Comparison of ENCODE assay signal across 9 cellular contexts in genomic region chr7:27185013-27185707, GRCh38. TPM values are rescaled to one million over a fixed set of nuclear protein-coding genes. Genes with fewer than 3 reads are reported as not detected.
DNase-seq lines count a peak whose midpoint lies in the region; ATAC-seq and TF ChIP-seq lines count a peak whose summit lies in the region.
"Had no signal": no experiment of that assay in that cellular context is flagged by ENCODE, and none has a peak within 500 bp of the region (broad histone marks: within the 10 kb centered on the region; RNA-seq: fewer than 3 reads in every experiment).

Gene HOXA11, minus strand, starts transcription at chr7:27185232. Its CDS starts 88 bp downstream, at chr7:27185144.

- peaks cover 12% of the 10 kb centered on the region; the same call in 1 of the 2 replicates for H3K27me3 ChIP-seq in KMS-11 (ENCODE audit: insufficient read depth, low read depth)
- no peaks in the 10 kb centered on the region for H3K27me3 ChIP-seq in adipocyte (replicated peaks; ENCODE audit: control insufficient read depth, insufficient read depth, low read length)
- no peaks in the 10 kb centered on the region for H3K27me3 ChIP-seq in aorta (ENCODE audit: control insufficient read depth in 1 of 2, insufficient read depth in 2 of 2, low read length in 1 of 2)

- H3K4me1 ChIP-seq in KMS-11 (ENCODE audit: low read depth, poor library complexity, severe bottlenecking), result peaks cover 8% of the 10 kb centered on the region
- peaks cover 36% of the 10 kb centered on the region for H3K4me1 ChIP-seq in adipocyte (ENCODE audit: control insufficient read depth, insufficient read depth, low read length)
- H3K4me1 ChIP-seq in aorta (ENCODE audit: control insufficient read depth in 1 of 2, insufficient read depth in 2 of 2, low read length in 2 of 2), result no peaks in the 10 kb centered on the region

- no peaks in the 10 kb centered on the region for H4K20me1 ChIP-seq in KMS-11 (ENCODE audit: insufficient read depth)

- H3K4me2 ChIP-seq in KMS-11, result peak within 1 kb of the TSS; percentile 34; the same call in 1 of the 2 replicates

- H3K9ac ChIP-seq in KMS-11, result peak within 1 kb of the TSS; percentile 23; the same call in 1 of the 2 replicates
- H3K9ac ChIP-seq in adipocyte (ENCODE audit: low read length), result peak within 1 kb of the TSS; percentile 93

- H3K36me3 ChIP-seq in KMS-11 (ENCODE audit: insufficient read depth), result no peaks in the 10 kb centered on the region
- H3K36me3 ChIP-seq in adipocyte (ENCODE audit: control insufficient read depth, insufficient read depth, low read length, severe bottlenecking), result no peaks in the 10 kb centered on the region
- H3K36me3 ChIP-seq in aorta (ENCODE audit: control insufficient read depth in 1 of 2, insufficient read depth in 2 of 2, low read length in 1 of 2), result no peaks in the 10 kb centered on the region

- H3K4me3 ChIP-seq in KMS-11 (IDR thresholded peaks at IDR 0.05; ENCODE audit: insufficient read depth, low read depth, low read length) (no peak within 1 kb of the TSS), adipocyte (ENCODE audit: low read length) (peak within 1 kb of the TSS; percentile 89), aorta (ENCODE audit: low read length in 2 of 2) (no peak within 1 kb of the TSS)

- DNase-seq in DMS79 (lab: John Stamatoyannopoulos, UW), result peak; percentile 53
- no peak for DNase-seq in adipocyte (ENCODE audit: low read depth)
- DNase-seq in mesenteric fat pad (ENCODE audit: low spot score), result peak; percentile 83
- DNase-seq in aorta, result peak; percentile 41 to 69
- no peak for DNase-seq in dedifferentiated amniotic fluid mesenchymal stem cell (ENCODE audit: extremely low spot score)
- DNase-seq in NCI-H2029 treated with DMSO at 0.1 percent for 48 hours (lab: John Stamatoyannopoulos, UW), result no peak
- no peak for DNase-seq in caudate nucleus (lab: John Stamatoyannopoulos, UW)

- 12 to 13% methylated on average over 36 of the region's 36 CpGs for WGBS in aorta, 2 donors

- TF ChIP-seq CTCF in KMS-11 (conservative IDR thresholded peaks at IDR 0.05; ENCODE audit: low read depth, low read length), result no peak

- intact Hi-C loops in aorta (cut with DNase I), result no loop called here

- H3K79me2 ChIP-seq in KMS-11 (ENCODE audit: insufficient read depth, low read depth), result no peaks in the 10 kb centered on the region

- ATAC-seq in aorta (ENCODE audit: low FRiP score), result peak; percentile 24

- H3K9me3 ChIP-seq in adipocyte (ENCODE audit: control insufficient read depth, low read length) (no peaks in the 10 kb centered on the region), aorta (ENCODE audit: control insufficient read depth, low read length) (no peaks in the 10 kb centered on the region)

- H3K27ac ChIP-seq in KMS-11 (no peak within 1 kb of the TSS), aorta (ENCODE audit: low read depth in 1 of 2, low read length in 2 of 2) (no peak within 1 kb of the TSS), caudate nucleus (ENCODE audit: low read depth, low read length) (no peak within 1 kb of the TSS)

- H2AFZ ChIP-seq in KMS-11 (ENCODE audit: low read depth), result peak within 1 kb of the TSS; percentile 42

RNA-seq across cellular contexts. Expression of gene HOXA11, which starts in this region (rescaled TPM):
- total RNA-seq in mesenteric fat pad, result 6.1 TPM
- total RNA-seq in aorta, result under 1 TPM in 1 of 2 donors, not detected in 1; 0.81 TPM
- polyA plus RNA-seq in aorta, result under 1 TPM in 1 of 2 donors, not detected in 1; 0.13 TPM
- total RNA-seq: T-helper 2 cell treated with Interferon-gamma antibody and Interleukin-4, amounts not matched to agents 100 ng/mL and 5 ng/mL, for 36 hours had no signal

Comparison
In these comparisons a context has a peak if more than half of its experiments do, and no peak if none do; other contexts are left out.
1. Peak in DNase-seq and ATAC-seq in aorta; RNA of the gene not detected or under 1 TPM.
2. DNase-seq: peak in DMS79 (single experiment) and mesenteric fat pad (single experiment); none in adipocyte (single experiment), dedifferentiated amniotic fluid mesenchymal stem cell (single experiment), NCI-H2029 treated with DMSO at 0.1 percent for 48 hours (single experiment) and caudate nucleus (0 of 61).